Comparison of ENCODE assay signal across 8 cellular contexts in the genomic region with DNA sequence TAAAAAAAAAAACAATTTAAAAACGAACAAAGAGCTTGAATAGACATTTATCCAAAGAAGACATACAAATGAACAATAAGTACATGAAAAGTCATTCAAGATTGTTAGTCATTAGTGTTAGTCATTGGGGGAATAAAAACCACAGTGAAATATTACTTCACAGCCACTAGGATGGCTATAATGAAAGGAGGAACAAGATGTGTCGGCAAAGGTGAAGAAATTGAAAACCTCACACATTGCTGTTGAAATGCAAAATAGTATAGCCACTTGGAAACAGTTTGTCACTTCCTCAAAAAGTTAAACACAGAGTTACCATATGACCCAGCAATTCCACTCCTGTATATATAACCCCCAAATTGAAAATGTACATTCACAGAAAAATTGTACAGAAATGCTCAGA. TPM values are rescaled to one million over a fixed set of nuclear protein-coding genes. Genes with fewer than 3 reads are reported as not detected.
DNase-seq lines count a peak whose midpoint lies in the region; ATAC-seq and TF ChIP-seq lines count a peak whose summit lies in the region.

No MANE protein-coding gene starts in this region.

- no peaks in the 10 kb centered on the region for H3K36me3 ChIP-seq in BLaER1 treated with 17β-estradiol and CSF1 and Interleukin-3, amounts not matched to agents 10 nM and 100 nM
- H3K36me3 ChIP-seq in ascending aorta (no peaks in the 10 kb centered on the region), OCI-LY7 (ENCODE audit: insufficient read depth, low read length) (no peaks in the 10 kb centered on the region)

- no peak overlapping the region for H2AFZ ChIP-seq in OCI-LY7 (ENCODE audit: low read length)

- H3K4me3 Mint-ChIP-seq in activated naive CD8-positive, alpha-beta T cell treated with anti-CD3 and anti-CD28 coated beads, Interleukin-2, amount 50 U/mL, for 24 hours = peak overlapping the region; percentile 32

- intact Hi-C loops in ascending aorta (cut with DNase I) = no loop called here
- intact Hi-C loops in OCI-LY7 (cut with micrococcal nuclease; ENCODE audit: unreplicated experiment) = no loop called here

- POLR2A ChIA-PET in OCI-LY7 (lab: Charles Lee) = interaction anchor here (0.7 kb wide), 1 partner anchor 10 kb away, joined by 3 read pairs; no protein-coding TSS in a partner anchor

- no TSS peak for BruUV-seq in OCI-LY7 (replicated peaks; lab: Mats Ljungman, UMichigan)

- DNase-seq in activated naive CD8-positive, alpha-beta T cell treated with anti-CD3 and anti-CD28 coated beads, Interleukin-2, amount 50 U/mL, for 24 hours = no peak
- DNase-seq in ascending aorta (ENCODE audit: low spot score in 2 of 2) (no peak), OCI-LY7 (ENCODE audit: low spot score) (no peak), NCI-H526 treated with DMSO at 0.1 percent for 48 hours (lab: John Stamatoyannopoulos, UW) (no peak), iPS-NIHi7 (ENCODE audit: extremely low spot score) (no peak)

- H3K4me2 ChIP-seq in BLaER1 treated with 17β-estradiol and CSF1 and Interleukin-3, amounts not matched to agents 10 nM and 100 nM = peak overlapping the region in 6 of 11 experiments; percentile 20 to 81 (median 54); a peak in 6 of 22 replicates
- no peak overlapping the region for H3K4me2 ChIP-seq in OCI-LY7 (ENCODE audit: low read length)

- no peak for TF ChIP-seq CTCF in ascending aorta (IDR thresholded peaks at IDR 0.05)
- TF ChIP-seq CTCF in OCI-LY7 (conservative IDR thresholded peaks at IDR 0.05; ENCODE audit: low read length) = no peak

- H3K27ac ChIP-seq in BLaER1 treated with 17β-estradiol and CSF1 and Interleukin-3, amounts not matched to agents 10 nM and 100 nM = peak overlapping the region in 8 of 11 experiments; percentile 6 to 91 (median 76); a peak in 14 of 22 replicates
- no peak overlapping the region for H3K27ac ChIP-seq in ascending aorta
- H3K27ac ChIP-seq in OCI-LY7 (ENCODE audit: low read depth, low read length, poor library complexity, severe bottlenecking) = no peak overlapping the region

- no peaks in the 10 kb centered on the region for H3K9me2 ChIP-seq in OCI-LY7 (ENCODE audit: insufficient read depth, low read length)

- ATAC-seq in GM19372 (IDR thresholded peaks at IDR 0.05; ENCODE audit: low read depth, unreplicated experiment) (peak; percentile 91), HG03280 (IDR thresholded peaks at IDR 0.05; ENCODE audit: unreplicated experiment) (peak; percentile 84)
- ATAC-seq in activated naive CD8-positive, alpha-beta T cell treated with anti-CD3 and anti-CD28 coated beads, Interleukin-2, amount 50 U/mL, for 24 hours = peak; percentile 99

- H3K79me2 ChIP-seq in OCI-LY7 (ENCODE audit: insufficient read depth, low read depth, low read length) = no peaks in the 10 kb centered on the region

- H3K36me3 Mint-ChIP-seq in activated naive CD8-positive, alpha-beta T cell treated with anti-CD3 and anti-CD28 coated beads, Interleukin-2, amount 50 U/mL, for 24 hours (ENCODE audit: low read depth) = no peaks in the 10 kb centered on the region

- H3K9me3 Mint-ChIP-seq in activated naive CD8-positive, alpha-beta T cell treated with anti-CD3 and anti-CD28 coated beads, Interleukin-2, amount 50 U/mL, for 24 hours = no peaks in the 10 kb centered on the region

- H3K27me3 Mint-ChIP-seq in activated naive CD8-positive, alpha-beta T cell treated with anti-CD3 and anti-CD28 coated beads, Interleukin-2, amount 50 U/mL, for 24 hours = peaks cover 16% of the 10 kb centered on the region

- no peaks in the 10 kb centered on the region for H3K27me3 ChIP-seq in BLaER1 treated with 17β-estradiol and CSF1 and Interleukin-3, amounts not matched to agents 10 nM and 100 nM
- no peaks in the 10 kb centered on the region for H3K27me3 ChIP-seq in ascending aorta

- CTCF ChIA-PET in OCI-LY7 (lab: Charles Lee; ENCODE audit: unreplicated experiment) = no interaction called here

- peaks cover 37% of the 10 kb centered on the region for H3K4me1 Mint-ChIP-seq in activated naive CD8-positive, alpha-beta T cell treated with anti-CD3 and anti-CD28 coated beads, Interleukin-2, amount 50 U/mL, for 24 hours

- H3K4me3 ChIP-seq in BLaER1 treated with 17β-estradiol and CSF1 and Interleukin-3, amounts not matched to agents 10 nM and 100 nM = no peak overlapping the region
- H3K4me3 ChIP-seq in ascending aorta (no peak overlapping the region), OCI-LY7 (ENCODE audit: low read depth, low read length, poor library complexity, severe bottlenecking) (no peak overlapping the region)

- H3K27ac Mint-ChIP-seq in activated naive CD8-positive, alpha-beta T cell treated with anti-CD3 and anti-CD28 coated beads, Interleukin-2, amount 50 U/mL, for 24 hours = peak overlapping the region; percentile 83

- H3K4me1 ChIP-seq in BLaER1 treated with 17β-estradiol and CSF1 and Interleukin-3, amounts not matched to agents 10 nM and 100 nM = peaks cover 0 to 40% (median 6%) of the 10 kb centered on the region in 10 experiments; a peak in 9 of 20 replicates
- no peaks in the 10 kb centered on the region for H3K4me1 ChIP-seq in ascending aorta
- no peaks in the 10 kb centered on the region for H3K4me1 ChIP-seq in OCI-LY7 (ENCODE audit: insufficient read depth, low read length, poor library complexity, severe bottlenecking)

- H4K20me1 ChIP-seq in BLaER1 treated with 17β-estradiol and CSF1 and Interleukin-3, amounts not matched to agents 10 nM and 100 nM = no peaks in the 10 kb centered on the region
- no peaks in the 10 kb centered on the region for H4K20me1 ChIP-seq in OCI-LY7 (ENCODE audit: insufficient read depth, low read length)

- H3K9me3 ChIP-seq in BLaER1 treated with 17β-estradiol and CSF1 and Interleukin-3, amounts not matched to agents 10 nM and 100 nM (replicated peaks in 1 of 11) = 0 out of 22 replicates have a peak, but pooled peaks cover 0 to 1% (median 0%) of the 10 kb centered on the region in 11 experiments
- H3K9me3 ChIP-seq in ascending aorta = no peaks in the 10 kb centered on the region
- H3K9me3 ChIP-seq in OCI-LY7 (ENCODE audit: low read length) = no peaks in the 10 kb centered on the region

- peak overlapping the region in 4 of 11 experiments; percentile 30 to 64 (median 62); a peak in 8 of 22 replicates for H3K9ac ChIP-seq in BLaER1 treated with 17β-estradiol and CSF1 and Interleukin-3, amounts not matched to agents 10 nM and 100 nM

RNA-seq across cellular contexts. Expression of gene SLC39A8, which starts 45.2 kb away (rescaled TPM):
- total RNA-seq in ascending aorta (17.1 TPM), OCI-LY7 (2022) (57.0 and 60.5 TPM in 2 replicates)
- total RNA-seq in OCI-LY7 (2014; rRNA removed; shearing (Covaris generic)) = 29.2 and 35.4 TPM in 2 replicates

Comparison
In these comparisons a context has a peak if more than half of its experiments do, and no peak if none do; other contexts are left out.
1. H3K27ac ChIP-seq: peak in BLaER1 treated with 17β-estradiol and CSF1 and Interleukin-3, amounts not matched to agents 10 nM and 100 nM (8 of 11); none in ascending aorta (0 of 2) and OCI-LY7 (single experiment).
2. Peak in every context shown above with its lines, with median percentiles within 50 percentile points of each other: ATAC-seq.